ENCODE assay signal across 13 cellular contexts in the genomic region with DNA sequence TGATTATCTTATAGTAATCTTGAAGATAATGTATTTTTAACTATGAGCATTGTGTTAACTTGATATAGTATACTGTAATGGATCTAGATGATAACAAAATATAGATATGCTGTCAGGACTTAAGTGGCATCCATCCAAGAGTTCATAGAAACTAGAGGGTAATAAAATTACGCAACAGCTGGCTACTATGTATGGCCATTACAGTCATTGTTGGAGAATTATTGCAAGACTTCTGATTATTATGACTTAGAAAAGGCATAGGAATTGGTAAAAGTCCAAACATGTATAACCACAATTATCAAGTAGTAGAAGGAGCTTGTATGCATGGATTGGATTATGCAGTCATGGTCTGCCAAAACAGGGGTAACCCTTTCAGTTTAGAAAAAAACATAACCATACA. TPM values are rescaled to one million over a fixed set of nuclear protein-coding genes. Genes with fewer than 3 reads are reported as not detected.
DNase-seq lines count a peak whose midpoint lies in the region; ATAC-seq, FAIRE-seq and TF ChIP-seq lines count a peak whose summit lies in the region.
"Had no signal": no experiment of that assay in that cellular context is flagged by ENCODE, and none has a peak within 500 bp of the region (broad histone marks: within the 10 kb centered on the region; RNA-seq: fewer than 3 reads in every experiment).

No MANE protein-coding gene starts in this region.

- intact Hi-C loops in PC-3 (cut with micrococcal nuclease), result no loop called here

- H3K79me2 ChIP-seq in PC-3 (ENCODE audit: low read length), result peaks cover 93% of the 10 kb centered on the region

- peaks cover 90% of the 10 kb centered on the region for H4K20me1 ChIP-seq in PC-3 (ENCODE audit: low read length)

- H3K4me3 Mint-ChIP-seq in activated T-cell treated with anti-CD3 and anti-CD28 coated beads, Interleukin-2, amount 50 U/mL, for 4 hours, result peak overlapping the region; percentile 92
- H3K4me3 Mint-ChIP-seq: type B pancreatic cell had no signal

- H3F3A ChIP-seq in PC-3 (ENCODE audit: low read length, unreplicated experiment), result peaks cover 17% of the 10 kb centered on the region

- H3K9me2 ChIP-seq in PC-3 (replicated peaks; ENCODE audit: low read length), result no peaks in the 10 kb centered on the region

- H3K4me3 ChIP-seq in PC-3 (ENCODE audit: low read length) (peak overlapping the region; percentile 47), coronary artery (peak overlapping the region; percentile 13), small intestine (ENCODE audit: low read depth in 1 of 2, low read length in 2 of 2) (no peak overlapping the region)
- H3K4me3 ChIP-seq: lung had no signal

- H3K27me3 ChIP-seq in PC-3 (ENCODE audit: low read length) (no peaks in the 10 kb centered on the region), small intestine (ENCODE audit: control insufficient read depth in 2 of 2, insufficient read depth in 2 of 2, low read length in 2 of 2) (no peaks in the 10 kb centered on the region)

- no peaks in the 10 kb centered on the region for H3K27me3 Mint-ChIP-seq in activated T-cell treated with anti-CD3 and anti-CD28 coated beads, Interleukin-2, amount 50 U/mL, for 4 hours (ENCODE audit: low read depth)
- H3K27me3 Mint-ChIP-seq: type B pancreatic cell had no signal

- H3K27ac ChIP-seq in PC-3 (ENCODE audit: low read length) (peak overlapping the region; percentile 87), coronary artery (peak overlapping the region in 1 of 2 donors; percentile 70), small intestine (ENCODE audit: low read depth in 1 of 2, low read length in 1 of 2) (no peak overlapping the region)
- H3K27ac ChIP-seq: VCaP had no signal

- H3K9me3 ChIP-seq in PC-3 (ENCODE audit: low read length) (no peaks in the 10 kb centered on the region), small intestine (ENCODE audit: control insufficient read depth, low read depth) (no peaks in the 10 kb centered on the region)

- POLR2A ChIA-PET in PC-3 (lab: Charles Lee; ENCODE audit: unreplicated experiment), result no interaction called here

- TF ChIP-seq CTCF in PC-3 (conservative IDR thresholded peaks at IDR 0.05; ENCODE audit: low read depth, low read length) (no peak), coronary artery (IDR thresholded peaks at IDR 0.05) (no peak)

- CTCF ChIA-PET in PC-3 (lab: Charles Lee), result no interaction called here

- H3K9ac ChIP-seq in PC-3 (ENCODE audit: low read length), result peak overlapping the region; percentile 27; the same call in 1 of the 2 replicates

- no peak for DNase-seq in activated T-cell treated with anti-CD3 and anti-CD28 coated beads, Interleukin-2, amount 50 U/mL, for 4 hours
- DNase-seq in activated T-cell treated with anti-CD3 and anti-CD28 coated beads for 4 hours, result no peak
- DNase-seq in PC-3, result peak; percentile 68
- no peak for DNase-seq in coronary artery (ENCODE audit: low spot score)
- DNase-seq in small intestine, result peak; percentile 42
- DNase-seq in NCI-H1092 (lab: John Stamatoyannopoulos, UW), result no peak
- DNase-seq: NCI-H2029 had no signal

- H2AFZ ChIP-seq in PC-3 (ENCODE audit: low read length), result no peak overlapping the region

- H3K36me3 ChIP-seq in PC-3 (ENCODE audit: low read depth, low read length) (peaks cover 56% of the 10 kb centered on the region), small intestine (ENCODE audit: control insufficient read depth in 2 of 2, insufficient read depth in 2 of 2, low read length in 2 of 2) (peaks cover 0 to 3% of the 10 kb centered on the region in 2 donors)

- peak overlapping the region; percentile 78 for H3K4me2 ChIP-seq in PC-3 (ENCODE audit: low read length)

- H3K4me1 ChIP-seq in PC-3 (ENCODE audit: insufficient read depth, low read length) (peaks cover 58% of the 10 kb centered on the region), small intestine (ENCODE audit: control insufficient read depth in 2 of 2, insufficient read depth in 1 of 2, low read depth in 1 of 2, low read length in 1 of 2) (peaks cover 0 to 12% of the 10 kb centered on the region in 2 donors)

- H3K9me3 Mint-ChIP-seq in activated T-cell treated with anti-CD3 and anti-CD28 coated beads, Interleukin-2, amount 50 U/mL, for 4 hours, result no peaks in the 10 kb centered on the region
- H3K9me3 Mint-ChIP-seq: type B pancreatic cell had no signal

- H3K4me1 Mint-ChIP-seq in activated T-cell treated with anti-CD3 and anti-CD28 coated beads, Interleukin-2, amount 50 U/mL, for 4 hours (ENCODE audit: low read depth), result peaks cover 56% of the 10 kb centered on the region

- peaks cover 34% of the 10 kb centered on the region for H3K36me3 Mint-ChIP-seq in activated T-cell treated with anti-CD3 and anti-CD28 coated beads, Interleukin-2, amount 50 U/mL, for 4 hours (ENCODE audit: insufficient read depth)

- 13 to 47% (median 43%) methylated on average over 1 of the region's 1 CpG for WGBS in small intestine, 3 donors

- ATAC-seq in activated T-cell treated with anti-CD3 and anti-CD28 coated beads, Interleukin-2, amount 50 U/mL, for 4 hours, result no peak
- ATAC-seq in PC-3 (no peak), HG03469 (IDR thresholded peaks at IDR 0.05; ENCODE audit: unreplicated experiment) (no peak), HG02678 (IDR thresholded peaks at IDR 0.05; ENCODE audit: unreplicated experiment) (no peak)

- BruUV-seq in PC-3 (replicated peaks; lab: Mats Ljungman, UMichigan), result no TSS peak

- no peak for FAIRE-seq in small intestine (lab: Jason Lieb, UNC)
- FAIRE-seq: colon had no signal

RNA-seq across cellular contexts. Expression of a gene that starts 9.5 kb away (rescaled TPM):
- 100 to 1,000 TPM; 150 to 198 (median 166) TPM for total RNA-seq in activated T-cell treated with anti-CD3 and anti-CD28 coated beads, Interleukin-2, amount 50 U/mL, for 4 hours
- total RNA-seq in PC-3 (2014; rRNA removed), result 94.2 and 99.8 TPM in 2 replicates
- polyA plus RNA-seq in small intestine, result 10 to 100 TPM; 25.4 to 31.1 (median 27.7) TPM

RNA-seq across cellular contexts. Expression of a gene that starts 35.8 kb away (rescaled TPM):
- total RNA-seq in activated T-cell treated with anti-CD3 and anti-CD28 coated beads, Interleukin-2, amount 50 U/mL, for 4 hours, result 1 to 10 TPM; 1.7 to 2.2 (median 2.1) TPM
- 1.6 and 2.9 TPM in 2 replicates for total RNA-seq in PC-3 (2014; rRNA removed)
- 1 to 10 TPM; 1.1 to 1.6 (median 1.5) TPM for polyA plus RNA-seq in small intestine

Comparison
In these comparisons a context has a peak if more than half of its experiments do, and no peak if none do; other contexts are left out.
1. DNase-seq: peak in PC-3 (single experiment) and small intestine (single experiment); none in activated T-cell treated with anti-CD3 and anti-CD28 coated beads, Interleukin-2, amount 50 U/mL, for 4 hours (single experiment), activated T-cell treated with anti-CD3 and anti-CD28 coated beads for 4 hours (single experiment), coronary artery (single experiment) and NCI-H1092 (single experiment).
2. H3K4me3 ChIP-seq: peak in PC-3 (single experiment) and coronary artery (single experiment); none in small intestine (0 of 2).